ENCODE assay signal across 16 cellular contexts in genomic region chr14:94127330-94127729, GRCh38.
"Had no signal": no experiment of that assay in that cellular context is flagged by ENCODE, and none has a peak within 500 bp of the region (broad histone marks: within the 10 kb centered on the region; RNA-seq: fewer than 3 reads in every experiment).

No MANE protein-coding gene starts in this region.

- H3K27ac Mint-ChIP-seq: activated CD4-positive, alpha-beta T cell treated with anti-CD3 and anti-CD28 coated beads, Interleukin-2, amount 10 ng/mL, durations not matched to agents 24 days and 14 days; activated CD8-positive, alpha-beta T cell treated with anti-CD3 and anti-CD28 coated beads for 36 hours; activated naive CD4-positive, alpha-beta T cell treated with anti-CD3 and anti-CD28 coated beads, Interleukin-2, amount 50 U/mL, for 72 hours; memory B cell had no signal

- H3K27ac ChIP-seq: adrenal gland, coronary artery, gastrocnemius medialis, pancreas, thyroid gland had no signal

- H3K9me3 Mint-ChIP-seq: activated CD4-positive, alpha-beta T cell treated with anti-CD3 and anti-CD28 coated beads, Interleukin-2, amount 10 ng/mL, durations not matched to agents 24 days and 14 days; activated CD8-positive, alpha-beta T cell treated with anti-CD3 and anti-CD28 coated beads for 36 hours had no signal

- H3K36me3 ChIP-seq: gastrocnemius medialis, pancreas, thyroid gland, uterus had no signal

- H3K9ac ChIP-seq: SK-N-SH had no signal

- H3K27me3 Mint-ChIP-seq: activated CD8-positive, alpha-beta T cell treated with anti-CD3 and anti-CD28 coated beads for 36 hours had no signal

- H3K4me1 ChIP-seq: pancreas had no signal

- H3K9me3 ChIP-seq: adrenal gland, gastrocnemius medialis, pancreas, SK-N-SH, thyroid gland, uterus had no signal

- DNase-seq: activated CD4-positive, alpha-beta T cell treated with anti-CD3 and anti-CD28 coated beads, Interleukin-2, amount 10 ng/mL, durations not matched to agents 24 days and 14 days; activated CD8-positive, alpha-beta T cell treated with anti-CD3 and anti-CD28 coated beads for 36 hours; gastrocnemius medialis; SHP77 treated with DMSO at 0.1 percent for 48 hours; SK-N-SH; stimulated activated CD8-positive, alpha-beta memory T cell treated with anti-CD3 and anti-CD28 coated beads, Interleukin-4, amount 100 ng/mL, for 48 hours; stimulated activated naive CD4-positive, alpha-beta T cell treated with Interleukin-2 at 50 U/mL for 16 hours; T-helper 1 cell; T1000; thyroid gland; uterus had no signal

- H3K4me3 Mint-ChIP-seq: memory B cell had no signal

- H3K27me3 ChIP-seq: adrenal gland, gastrocnemius medialis, thyroid gland, uterus had no signal

- H3K4me2 ChIP-seq: SK-N-SH had no signal

- FAIRE-seq: pancreas had no signal

- H3K4me3 ChIP-seq: adrenal gland, coronary artery, gastrocnemius medialis, pancreas, thyroid gland, uterus had no signal

- ATAC-seq: activated CD8-positive, alpha-beta T cell treated with anti-CD3 and anti-CD28 coated beads for 36 hours; activated naive CD4-positive, alpha-beta T cell treated with anti-CD3 and anti-CD28 coated beads, Interleukin-2, amount 50 U/mL, for 72 hours; gastrocnemius medialis; pancreas had no signal
